In genomic region chr13:32031815-32032345, GRCh38 we compare ENCODE assay signal across 8 cellular contexts. TPM values are rescaled to one million over a fixed set of nuclear protein-coding genes. Genes with fewer than 3 reads are reported as not detected.
DNase-seq lines count a peak whose midpoint lies in the region; ATAC-seq and TF ChIP-seq lines count a peak whose summit lies in the region.

No MANE protein-coding gene starts in this region.

- H3K4me3 Mint-ChIP-seq in T-helper 17 cell: peak overlapping the region; percentile 96
- peak overlapping the region; percentile 92 for H3K4me3 Mint-ChIP-seq in glutamatergic neuron (ENCODE audit: unreplicated experiment)

- H2AFZ ChIP-seq in HCT116 (ENCODE audit: low read depth, low read length, poor library complexity, severe bottlenecking): peak overlapping the region; percentile 59

- CTCF ChIA-PET in HCT116 (lab: Charles Lee): interaction anchor here (2.1 to 2.5 kb wide), 2 partner anchors 122 to 132 kb away, joined by 6 to 8 read pairs; no protein-coding TSS in a partner anchor

- H3K36me3 ChIP-seq in HCT116 (ENCODE audit: control insufficient read depth in 1 of 2, insufficient read depth in 2 of 2, low read length in 2 of 2): no peaks in the 10 kb centered on the region

- RAD21 ChIA-PET in HCT116 (lab: Charles Lee; ENCODE audit: low non-redundant PET in 1 of 2, low total read pairs in 2 of 2, uncharacterized antibody in 2 of 2, unreplicated experiment in 2 of 2): interaction anchor here in 1 of 2 experiments (0.7 kb wide), 1 partner anchor 246 kb away, joined by 3 read pairs; no protein-coding TSS in a partner anchor

- BruUV-seq in HCT116 (replicated peaks; lab: Mats Ljungman, UMichigan): no TSS peak

- H3K4me2 ChIP-seq in HCT116 (ENCODE audit: low read length): peak overlapping the region; percentile 87

- DNase-seq in HCT116 (ENCODE audit: low read depth, low spot score) (no peak), T-helper 17 cell (no peak), glutamatergic neuron (no peak), iPS-NIHi11 (ENCODE audit: low spot score) (no peak)
- DNase-seq in activated effector memory CD4-positive, alpha-beta T cell treated with Interleukin-2 at 50 U/mL for 16 hours: no peak

- ATAC-seq in HCT116 (no peak), T-helper 17 cell (no peak), HG02571 (IDR thresholded peaks at IDR 0.05; ENCODE audit: unreplicated experiment) (no peak), HG03095 (IDR thresholded peaks at IDR 0.05; ENCODE audit: unreplicated experiment) (no peak)

- intact Hi-C loops in HCT116 (cut with micrococcal nuclease): no loop called here

- H3K4me1 Mint-ChIP-seq in T-helper 17 cell (peaks cover 47% of the 10 kb centered on the region), glutamatergic neuron (ENCODE audit: low read depth, unreplicated experiment) (peaks cover 23% of the 10 kb centered on the region)

- no peak for TF ChIP-seq POLR2A in HCT116 (IDR thresholded peaks at IDR 0.05; ENCODE audit: borderline replicate concordance, extremely low read depth, insufficient read depth, insufficient read length)

- no peak overlapping the region for H3K27ac ChIP-seq in HCT116 (ENCODE audit: low read depth, low read length)
- H3K27ac ChIP-seq in skin epidermis: peak overlapping the region in 11 of 21 experiments; percentile 15 to 84 (median 65)

- peaks cover 7% of the 10 kb centered on the region for H3K9me3 Mint-ChIP-seq in glutamatergic neuron (ENCODE audit: unreplicated experiment)

- no peaks in the 10 kb centered on the region for H4K20me1 ChIP-seq in HCT116 (ENCODE audit: insufficient read depth)

- H3K27ac Mint-ChIP-seq in T-helper 17 cell (peak overlapping the region; percentile 96), glutamatergic neuron (ENCODE audit: unreplicated experiment) (peak overlapping the region; percentile 92)

- H3K4me3 ChIP-seq in HCT116 (replicated peaks in 1 of 2; ENCODE audit: low read depth in 1 of 2, low read length in 2 of 2): peak overlapping the region; percentile 57 to 64
- H3K4me3 ChIP-seq in skin epidermis: peak overlapping the region; percentile 49 to 77 (median 66)

- H3K27me3 Mint-ChIP-seq in T-helper 17 cell (no peaks in the 10 kb centered on the region), glutamatergic neuron (ENCODE audit: unreplicated experiment) (peaks cover 9% of the 10 kb centered on the region)

- no peaks in the 10 kb centered on the region for H3K79me2 ChIP-seq in HCT116 (ENCODE audit: insufficient read depth, low read length)

- TF ChIP-seq RAD21 in HCT116 (IDR thresholded peaks at IDR 0.05; ENCODE audit: low read depth): no peak

- no peaks in the 10 kb centered on the region for H3K9me3 ChIP-seq in HCT116 (ENCODE audit: control insufficient read depth in 1 of 2, insufficient read depth in 1 of 2, low read depth in 1 of 2, low read length in 2 of 2)
- no peaks in the 10 kb centered on the region for H3K9me3 ChIP-seq in T-helper 17 cell (ENCODE audit: control insufficient read depth, low read length, poor library complexity, severe bottlenecking)

- H3K4me1 ChIP-seq in HCT116 (ENCODE audit: control insufficient read depth in 1 of 2, insufficient read depth in 2 of 2, low read length in 2 of 2): peaks cover 7 to 10% of the 10 kb centered on the region in 2 experiments; a peak in 3 of 4 replicates

- H3K36me3 Mint-ChIP-seq in T-helper 17 cell (ENCODE audit: low read depth): peaks cover 2% of the 10 kb centered on the region
- H3K36me3 Mint-ChIP-seq in glutamatergic neuron (ENCODE audit: unreplicated experiment): no peaks in the 10 kb centered on the region

- POLR2A ChIA-PET in HCT116 (lab: Charles Lee): no interaction called here

- no peak overlapping the region for H3K9ac ChIP-seq in HCT116 (ENCODE audit: low read length)

- H3K27me3 ChIP-seq in HCT116 (ENCODE audit: insufficient read depth, low read length): no peaks in the 10 kb centered on the region

- no peaks in the 10 kb centered on the region for H3K9me2 ChIP-seq in HCT116 (ENCODE audit: insufficient read depth)

- TF ChIP-seq CTCF in HCT116 (IDR thresholded peaks at IDR 0.05 in 2 of 3, conservative IDR thresholded peaks at IDR 0.05 in 1 of 3; ENCODE audit: borderline replicate concordance in 1 of 3, insufficient read depth in 1 of 3, low read depth in 2 of 3, low read length in 2 of 3) (no peak), glutamatergic neuron (IDR thresholded peaks at IDR 0.05; ENCODE audit: partially characterized antibody, unreplicated experiment) (no peak)

TF ChIP-seq in HCT116, 20 proteins besides CTCF, POLR2A, EP300 and RAD21:
- TF ChIP-seq EZH2phosphoT487 (IDR thresholded peaks at IDR 0.05; ENCODE audit: borderline replicate concordance) (no peak), FOSL1 (IDR thresholded peaks at IDR 0.05; ENCODE audit: low read depth) (no peak), SRF (IDR thresholded peaks at IDR 0.05; ENCODE audit: low read depth) (no peak), EGR1 (IDR thresholded peaks at IDR 0.05; ENCODE audit: low read depth) (no peak), ZFX (IDR thresholded peaks at IDR 0.05) (no peak), ATF3 (IDR thresholded peaks at IDR 0.05) (no peak), REST (IDR thresholded peaks at IDR 0.05; ENCODE audit: low read depth) (no peak), ZBTB33 (IDR thresholded peaks at IDR 0.05; ENCODE audit: extremely low read depth, insufficient replicate concordance, low read length) (no peak), POLR2AphosphoS5 (IDR thresholded peaks at IDR 0.05; ENCODE audit: low read depth, low read length) (no peak), SIN3A (IDR thresholded peaks at IDR 0.05; ENCODE audit: low read depth) (no peak), YY1 (IDR thresholded peaks at IDR 0.05; ENCODE audit: extremely low read depth, insufficient replicate concordance, low read depth, low read length) (no peak), MAX (IDR thresholded peaks at IDR 0.05) (no peak), CBX3 (IDR thresholded peaks at IDR 0.05; ENCODE audit: low read depth) (no peak), ZNF274 (IDR thresholded peaks at IDR 0.05; ENCODE audit: low read depth, low read length) (no peak), SP1 (IDR thresholded peaks at IDR 0.05; ENCODE audit: low read depth) (no peak), JUND (IDR thresholded peaks at IDR 0.05) (no peak), EZH2 (IDR thresholded peaks at IDR 0.05) (no peak)
TF ChIP-seq in HCT116: peak in this region for 0.

RNA-seq across cellular contexts. Expression of gene FRY, which starts 0.3 kb away (rescaled TPM):
- total RNA-seq in HCT116 (2021; ENCODE audit: unreplicated experiment): 1.4 TPM
- 0.31 and 0.57 TPM in 2 replicates for polyA plus RNA-seq in HCT116 (2012)
- total RNA-seq in T-helper 17 cell: 10 to 100 TPM; 46.3 to 68.8 TPM
- total RNA-seq in glutamatergic neuron (ENCODE audit: unreplicated experiment): 83.6 TPM

Comparison
In these comparisons a context has a peak if more than half of its experiments do, and no peak if none do; other contexts are left out.
1. RNA of gene FRY, which starts 0.3 kb away (total RNA-seq): 83.6 TPM in glutamatergic neuron (single experiment) and 46.3 to 68.8 TPM in T-helper 17 cell; 1.4 TPM in HCT116 (single experiment); every median in the first group is over 10 times any median in the second.